18 cellular contexts compared by ENCODE assay signal in the genomic region with DNA sequence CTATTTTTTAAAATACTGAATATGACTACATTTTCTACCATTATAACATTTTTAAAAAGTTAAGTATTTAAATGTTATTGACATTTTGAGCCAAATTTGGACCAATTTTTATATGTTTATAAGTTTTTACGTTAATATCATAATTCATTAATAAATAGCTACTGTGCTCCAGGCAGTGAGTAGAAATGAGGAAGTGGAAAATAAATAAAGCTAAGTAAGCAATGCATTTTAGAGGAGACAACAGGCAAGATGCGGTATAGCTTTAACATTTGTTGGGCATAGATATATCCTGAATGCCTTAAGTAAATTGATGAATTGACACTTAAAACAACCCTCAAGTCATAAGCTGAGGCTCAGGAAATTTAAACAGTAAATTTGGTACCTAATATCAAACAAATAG.
"Had no signal": no experiment of that assay in that cellular context is flagged by ENCODE, and none has a peak within 500 bp of the region (broad histone marks: within the 10 kb centered on the region; RNA-seq: fewer than 3 reads in every experiment).

No MANE protein-coding gene starts in this region.

- H3K4me1 ChIP-seq: colonic mucosa, esophagus muscularis mucosa had no signal

- DNase-seq: activated CD4-positive, alpha-beta T cell treated with anti-CD3 and anti-CD28 coated beads, Interleukin-2, amount 10 ng/mL, durations not matched to agents 7 days and 5 days; activated CD4-positive, CD25-positive, alpha-beta regulatory T cell; activated CD8-positive, alpha-beta memory T cell treated with anti-CD3 and anti-CD28 coated beads, Interleukin-2, amount 50 U/mL, for 48 hours; activated gamma-delta T cell; activated T-cell treated with anti-CD3 and anti-CD28 coated beads, Interleukin-2, amount 50 U/mL, for 72 hours; central memory CD4-positive, alpha-beta T cell; colonic mucosa; glutamatergic neuron; mesenchymal stem cell; natural killer cell; stimulated activated CD4-positive, alpha-beta T cell treated with anti-CD3 and anti-CD28 coated beads, Interleukin-15, amount 100 ng/mL, for 24 hours; stimulated activated CD4-positive, alpha-beta T cell treated with anti-CD3 and anti-CD28 coated beads, Interleukin-4, amount 100 ng/mL, for 4 hours; stimulated activated CD8-positive, alpha-beta memory T cell treated with anti-CD3 and anti-CD28 coated beads, Interleukin-4, amount 100 ng/mL, for 48 hours; stimulated activated naive CD4-positive, alpha-beta T cell treated with Interleukin-2 at 50 U/mL for 16 hours; substantia nigra had no signal

- H3K36me3 ChIP-seq: colonic mucosa, esophagus muscularis mucosa, neutrophil, tibial nerve had no signal

- ATAC-seq: activated T-cell treated with anti-CD3 and anti-CD28 coated beads, Interleukin-2, amount 50 U/mL, for 72 hours; natural killer cell had no signal

- H3K27me3 ChIP-seq: colonic mucosa, esophagus muscularis mucosa, neutrophil, tibial nerve had no signal

- H3K9me3 ChIP-seq: colonic mucosa, esophagus muscularis mucosa, neutrophil, tibial nerve had no signal

- H3K27ac ChIP-seq: colonic mucosa, esophagus muscularis mucosa, neutrophil, tibial nerve had no signal

- H3K4me3 ChIP-seq: colonic mucosa, esophagus muscularis mucosa, tibial nerve had no signal
